In the genomic region with DNA sequence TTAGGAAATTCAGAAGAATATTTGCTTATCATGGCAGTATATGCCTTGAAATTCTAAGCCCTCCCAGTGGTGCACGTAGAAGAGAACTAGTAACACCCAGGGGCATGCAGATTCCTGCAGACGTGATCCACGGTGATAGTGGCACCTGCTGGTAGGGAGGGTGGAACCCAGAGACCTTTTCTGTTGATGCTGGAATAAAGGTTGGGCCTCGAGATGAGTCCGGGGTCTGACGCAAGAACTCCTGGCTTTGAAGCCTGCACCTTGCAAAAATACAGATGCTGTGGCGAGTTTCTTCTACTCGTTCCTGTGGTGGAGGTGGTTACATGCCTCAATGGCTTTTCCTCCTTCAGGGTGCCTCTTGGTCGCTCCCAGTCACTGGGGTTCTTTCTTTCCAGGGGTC, we compare ENCODE assay signal across 1 cellular context.
TF ChIP-seq lines count a peak whose summit lies in the region.

No MANE protein-coding gene starts in this region.

TF ChIP-seq in GM23338, 12 proteins besides CTCF, POLR2A, EP300 and RAD21:
- no peak for TF ChIP-seq POLR2AphosphoS5 (IDR thresholded peaks at IDR 0.05; ENCODE audit: low read depth)
